In genomic region chr4:6688879-6689505, GRCh38 we compare ENCODE assay signal across 1 cellular context.
TF ChIP-seq lines count a peak whose summit lies in the region.

No MANE protein-coding gene starts in this region.

TF ChIP-seq in H1, 55 proteins besides CTCF, POLR2A, EP300 and RAD21:
- TF ChIP-seq JUND (IDR thresholded peaks at IDR 0.05; ENCODE audit: low read length): peak; percentile 41; the same call in 1 of the 2 replicates
- no peak for TF ChIP-seq TBP (IDR thresholded peaks at IDR 0.05; ENCODE audit: low read depth, low read length)
- TF ChIP-seq RFX5 (IDR thresholded peaks at IDR 0.05; ENCODE audit: borderline replicate concordance, low read depth, low read length): no peak
- TF ChIP-seq POU5F1 (IDR thresholded peaks at IDR 0.05; ENCODE audit: low read depth, low read length): no peak
- TF ChIP-seq E2F6 (IDR thresholded peaks at IDR 0.05): peak; percentile 81
- TF ChIP-seq HDAC6 (IDR thresholded peaks at IDR 0.05; ENCODE audit: low read depth, low read length): no peak
- TF ChIP-seq GTF2F1 (IDR thresholded peaks at IDR 0.05; ENCODE audit: borderline replicate concordance, low read depth, low read length): no peak
- peak; percentile 85 for TF ChIP-seq MAX (IDR thresholded peaks at IDR 0.05)
- TF ChIP-seq JUN (IDR thresholded peaks at IDR 0.05; ENCODE audit: low read depth, low read length): 0 out of 2 replicates have a peak, but pooled peaks have one; percentile 32
- no peak for TF ChIP-seq SIX5 (IDR thresholded peaks at IDR 0.05; ENCODE audit: low read depth, low read length)
- no peak for TF ChIP-seq ATF3 (IDR thresholded peaks at IDR 0.05; ENCODE audit: insufficient read depth, low read depth, low read length)
- TF ChIP-seq RXRA (IDR thresholded peaks at IDR 0.05; ENCODE audit: insufficient read depth, low read depth, low read length): no peak
- no peak for TF ChIP-seq SP4 (IDR thresholded peaks at IDR 0.05; ENCODE audit: low read length)
- no peak for TF ChIP-seq BACH1 (IDR thresholded peaks at IDR 0.05; ENCODE audit: low read length)
- no peak for TF ChIP-seq ATF2 (IDR thresholded peaks at IDR 0.05; ENCODE audit: low read length)
- TF ChIP-seq SIN3A (conservative IDR thresholded peaks at IDR 0.05 in 1 of 2, IDR thresholded peaks at IDR 0.05 in 1 of 2; ENCODE audit: low read depth in 1 of 2, low read length in 2 of 2): no peak
- TF ChIP-seq ZNF274 (IDR thresholded peaks at IDR 0.05; ENCODE audit: borderline replicate concordance, extremely low read depth, low read length): no peak
